19 cellular contexts compared by ENCODE assay signal in the genomic region with DNA sequence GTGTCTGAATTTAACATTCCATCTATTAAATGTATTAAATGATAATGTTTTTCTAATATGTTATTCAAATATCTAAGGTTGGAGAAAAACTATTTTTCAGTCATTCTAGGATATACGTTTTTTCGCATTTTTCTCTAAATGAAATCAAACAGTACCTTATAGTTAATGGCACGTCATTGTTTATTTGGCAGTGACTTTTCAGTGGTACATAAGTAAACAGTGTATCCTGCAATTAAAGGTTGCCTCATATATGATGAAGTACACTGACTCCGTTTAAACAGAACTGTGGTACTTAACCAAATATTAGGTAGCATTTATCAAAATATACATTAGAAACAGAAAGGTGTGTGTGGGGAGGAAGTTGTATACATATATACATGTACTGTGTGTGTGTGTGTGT.
"Had no signal": no experiment of that assay in that cellular context is flagged by ENCODE, and none has a peak within 500 bp of the region (broad histone marks: within the 10 kb centered on the region; RNA-seq: fewer than 3 reads in every experiment).

No MANE protein-coding gene starts in this region.

- H3K27ac ChIP-seq: brain microvascular endothelial cell, cardiac muscle cell had no signal

- H3K4me3 ChIP-seq: cardiac muscle cell had no signal

- FAIRE-seq: TTC549 had no signal

- ATAC-seq: activated CD4-positive, alpha-beta T cell treated with anti-CD3 and anti-CD28 coated beads for 36 hours; activated T-cell treated with anti-CD3 and anti-CD28 coated beads, Interleukin-2, amount 50 U/mL, for 72 hours; T-helper 17 cell had no signal

- H3K27me3 ChIP-seq: brain microvascular endothelial cell, cardiac muscle cell had no signal

- H3K36me3 ChIP-seq: brain microvascular endothelial cell had no signal

- DNase-seq: activated CD4-positive, alpha-beta memory T cell treated with anti-CD3 and anti-CD28 coated beads, Interleukin-2, amount 10 ng/mL, durations not matched to agents 7 days and 5 days; activated CD4-positive, alpha-beta T cell treated with anti-CD3 and anti-CD28 coated beads for 36 hours; activated CD4-positive, alpha-beta T cell treated with anti-CD3 and anti-CD28 coated beads, Interleukin-2, amount 50 U/mL, for 1 hour; activated gamma-delta T cell treated with Interleukin-2 at 50 U/mL for 16 hours; activated naive CD4-positive, alpha-beta T cell treated with anti-CD3 and anti-CD28 coated beads, Interleukin-2, amount 10 ng/mL, durations not matched to agents 7 days and 5 days; activated naive CD8-positive, alpha-beta T cell treated with anti-CD3 and anti-CD28 coated beads for 36 hours; activated T-cell treated with anti-CD3 and anti-CD28 coated beads, Interleukin-2, amount 50 U/mL, for 72 hours; brain microvascular endothelial cell; KG1; NCI-H1092; NCI-H146; NCI-H187 treated with DMSO at 0.1 percent for 48 hours; NCI-H226; NCI-H526; SIG-M5; T-helper 17 cell; T1000 had no signal
